11 cellular contexts compared by ENCODE assay signal in the genomic region with DNA sequence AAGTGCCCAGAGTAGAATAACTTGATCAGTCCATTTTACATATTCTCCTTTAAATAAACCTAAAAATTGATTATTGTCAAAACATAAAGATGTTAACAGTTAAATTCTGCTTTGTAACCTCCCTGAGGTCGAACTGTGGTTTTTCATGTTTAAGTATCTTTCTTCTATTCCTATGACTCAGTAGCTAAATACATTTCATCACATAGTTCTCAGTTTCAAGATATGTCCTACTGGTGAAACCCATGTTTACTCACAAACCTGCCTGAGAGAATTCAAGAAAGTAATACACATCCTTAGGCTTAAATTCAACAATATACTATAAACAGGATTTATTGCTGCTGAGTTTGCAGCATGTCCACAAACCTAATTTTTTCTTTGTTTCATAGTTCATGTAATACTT.
DNase-seq lines count a peak whose midpoint lies in the region; ATAC-seq and TF ChIP-seq lines count a peak whose summit lies in the region.
"Had no signal": no experiment of that assay in that cellular context is flagged by ENCODE, and none has a peak within 500 bp of the region (broad histone marks: within the 10 kb centered on the region; RNA-seq: fewer than 3 reads in every experiment).

No MANE protein-coding gene starts in this region.

- H3K9ac ChIP-seq in SK-N-MC (ENCODE audit: insufficient read length): peak overlapping the region; percentile 69
- H3K9ac ChIP-seq: BLaER1 had no signal

- in situ Hi-C loops in GM13976 (cut with MboI; ENCODE audit: low sequenced_read_pairs, unreplicated experiment): no loop called here

- no peak for TF ChIP-seq CTCF in GM13976 (IDR thresholded peaks at IDR 0.05; ENCODE audit: borderline replicate concordance, control extremely low read depth, extremely low read depth, insufficient read depth, missing control alignments)

- H3K36me3 ChIP-seq in SK-N-MC (ENCODE audit: insufficient read depth, low read length): no peaks in the 10 kb centered on the region
- H3K36me3 ChIP-seq: BLaER1 had no signal

- H3K27ac ChIP-seq in SK-N-MC: peak overlapping the region; percentile 89
- H3K27ac ChIP-seq: BLaER1 had no signal

- ATAC-seq in GM19467 (IDR thresholded peaks at IDR 0.05; ENCODE audit: unreplicated experiment) (peak; percentile 76), HG03045 (IDR thresholded peaks at IDR 0.05; ENCODE audit: unreplicated experiment) (peak; percentile 76)

- no peaks in the 10 kb centered on the region for H3K9me3 ChIP-seq in SK-N-MC (ENCODE audit: low read depth, low read length)
- H3K9me3 ChIP-seq: BLaER1 had no signal

- peak; percentile 30 for DNase-seq in GM13976 (ENCODE audit: low spot score)
- DNase-seq in SK-N-MC (ENCODE audit: low read depth, low spot score): no peak
- no peak for DNase-seq in cerebellar nuclear complex (lab: John Stamatoyannopoulos, UW)
- DNase-seq in DMS 273 (lab: John Stamatoyannopoulos, UW; ENCODE audit: unreplicated experiment): no peak
- DNase-seq in hippocampal formation (lab: John Stamatoyannopoulos, UW): no peak
- DNase-seq in retina: no peak
- DNase-seq: activated T-cell treated with anti-CD3 and anti-CD28 coated beads for 4 hours; stimulated activated CD8-positive, alpha-beta memory T cell treated with anti-CD3 and anti-CD28 coated beads, Interleukin-4, amount 100 ng/mL, for 48 hours had no signal

- H3K4me3 ChIP-seq in SK-N-MC: peak overlapping the region; percentile 61; the same call in 1 of the 2 replicates
- H3K4me3 ChIP-seq: BLaER1 had no signal
